ENCODE assay signal across 1 cellular context in the genomic region with DNA sequence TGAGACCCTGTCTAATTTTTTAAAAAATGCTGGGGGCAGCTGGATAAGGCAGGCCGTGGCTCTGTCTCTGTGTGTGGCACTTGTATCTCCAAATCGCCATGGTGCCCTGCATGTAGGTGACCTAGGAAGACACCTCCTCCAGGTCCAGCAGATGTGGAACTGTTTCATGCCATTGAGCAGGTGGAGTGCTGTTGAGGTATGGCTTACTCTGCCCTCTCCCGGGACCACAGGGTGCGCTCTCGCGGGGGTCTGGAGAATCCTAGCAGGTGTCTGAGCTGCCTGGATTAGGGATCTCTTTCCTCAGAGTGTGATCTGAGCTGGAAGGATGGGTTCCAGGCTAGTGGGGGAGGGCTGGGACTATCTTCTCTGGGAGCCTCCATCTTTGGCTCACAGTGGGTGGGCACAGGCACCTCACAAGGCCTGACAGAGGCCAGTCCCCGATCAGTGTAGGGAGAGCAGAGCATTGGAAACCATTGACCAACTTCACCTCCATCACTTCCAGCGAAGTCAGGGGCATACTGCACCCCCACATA.
TF ChIP-seq lines count a peak whose summit lies in the region.

No MANE protein-coding gene starts in this region.

TF ChIP-seq in H1, 55 proteins besides CTCF, POLR2A, EP300 and RAD21:
- no peak for TF ChIP-seq RXRA (IDR thresholded peaks at IDR 0.05; ENCODE audit: insufficient read depth, low read depth, low read length)
- no peak for TF ChIP-seq HDAC6 (IDR thresholded peaks at IDR 0.05; ENCODE audit: low read depth, low read length)
